In genomic region chr14:35533357-35534129, GRCh38 we compare ENCODE assay signal across 8 cellular contexts. TPM values are rescaled to one million over a fixed set of nuclear protein-coding genes. Genes with fewer than 3 reads are reported as not detected.
DNase-seq lines count a peak whose midpoint lies in the region; ATAC-seq and TF ChIP-seq lines count a peak whose summit lies in the region.

No MANE protein-coding gene starts in this region.

- TF ChIP-seq CTCF in GM12865 (IDR thresholded peaks at IDR 0.05; ENCODE audit: insufficient read depth, low read depth, low read length, missing control alignments) (peak; percentile 19), brain (conservative IDR thresholded peaks at IDR 0.05) (peak in 1 of 2 experiments; percentile 11)

- H3K27ac Mint-ChIP-seq in brain (no peak overlapping the region), immature natural killer cell (no peak overlapping the region)

- DNase-seq in GM12865 (ENCODE audit: low read depth) (peak; percentile 81), NCI-H1092 treated with DMSO at 0.1 percent for 48 hours (lab: John Stamatoyannopoulos, UW) (peak; percentile 85), T-helper 22 cell (ENCODE audit: low read depth) (peak; percentile 8), immature natural killer cell (peak; percentile 24 to 32 (median 26)), superior temporal gyrus (ENCODE audit: extremely low spot score) (no peak)
- peak; percentile 40 to 79 for DNase-seq in stimulated activated CD4-positive, alpha-beta T cell treated with anti-CD3 and anti-CD28 coated beads, Interleukin-12 subunit alpha, Interleukin-12 subunit beta, amount 100 ng/mL, for 24 hours (ENCODE audit: low read depth in 2 of 2)

- H3K27me3 Mint-ChIP-seq in brain (peaks cover 90% of the 10 kb centered on the region), immature natural killer cell (ENCODE audit: low read depth in 3 of 3) (peaks cover 19 to 47% (median 22%) of the 10 kb centered on the region in 3 donors)

- H3K36me3 Mint-ChIP-seq in brain (peaks cover 5% of the 10 kb centered on the region), immature natural killer cell (peaks cover 5 to 19% (median 14%) of the 10 kb centered on the region in 3 donors)

- H3K9me3 Mint-ChIP-seq in brain (peaks cover 0 to 2% (median 0%) of the 10 kb centered on the region in 5 experiments), immature natural killer cell (no peaks in the 10 kb centered on the region)

- H3K4me1 Mint-ChIP-seq in brain (peaks cover 5% of the 10 kb centered on the region), immature natural killer cell (peaks cover 12 to 18% of the 10 kb centered on the region in 2 donors)

- peak; percentile 87 for ATAC-seq in HG02571 (IDR thresholded peaks at IDR 0.05; ENCODE audit: unreplicated experiment)

- H3K4me3 Mint-ChIP-seq in brain (peak overlapping the region; percentile 76 to 95 (median 88)), immature natural killer cell (peak overlapping the region; percentile 68 to 84 (median 81))

- peak overlapping the region; percentile 89 for H3K4me3 ChIP-seq in GM12865 (ENCODE audit: low read depth, low read length)

RNA-seq across cellular contexts. Expression of gene INSM2, which starts 0.4 kb away (rescaled TPM):
- polyA plus RNA-seq in brain (ENCODE audit: insufficient read depth, low read depth, low replicate concordance): 0.48 TPM
- polyA plus RNA-seq in immature natural killer cell: not detected
